ENCODE assay signal across 17 cellular contexts in the genomic region with DNA sequence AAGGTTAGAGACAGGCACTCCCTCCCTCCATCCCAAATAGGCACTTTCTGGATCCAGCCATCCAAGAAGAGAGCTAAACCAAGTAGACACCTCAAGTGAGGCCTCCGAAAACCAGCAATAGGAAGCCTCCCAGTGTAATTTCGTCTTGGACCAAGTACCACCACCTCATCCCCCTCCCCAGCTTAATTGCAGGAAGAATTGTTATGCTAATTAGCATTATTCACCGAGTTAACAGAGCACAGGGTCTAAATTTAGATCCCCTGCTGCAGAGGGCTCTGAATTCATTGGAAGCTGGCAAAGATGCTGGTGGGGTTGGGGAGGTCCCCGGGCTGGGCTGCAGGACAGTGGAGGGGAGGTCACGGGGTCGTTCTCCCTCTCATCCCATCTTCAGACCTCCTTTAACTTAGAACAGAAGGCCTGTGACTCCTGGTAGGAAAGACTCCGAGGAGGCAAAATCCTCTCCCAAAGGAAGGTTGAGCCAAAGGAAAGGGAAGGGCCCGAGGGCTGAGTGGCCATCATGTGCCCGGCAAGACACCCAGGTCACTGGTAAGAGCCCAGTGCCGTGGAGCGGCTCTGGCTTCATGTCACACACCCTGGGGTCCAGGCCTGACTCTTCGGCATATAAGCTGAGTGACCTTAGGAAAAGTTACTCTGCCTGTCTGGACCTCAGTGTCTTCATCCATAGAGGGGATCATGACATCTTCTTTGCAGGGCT.
"Had no signal": no experiment of that assay in that cellular context is flagged by ENCODE, and none has a peak within 500 bp of the region (broad histone marks: within the 10 kb centered on the region; RNA-seq: fewer than 3 reads in every experiment).

No MANE protein-coding gene starts in this region.

- H3K4me3 ChIP-seq: hepatocyte, psoas muscle, right lobe of liver, suprapubic skin, thyroid gland, uterus had no signal

- H3K4me1 ChIP-seq: psoas muscle, right lobe of liver, suprapubic skin, thyroid gland, uterus had no signal

- H3K27me3 ChIP-seq: right lobe of liver, thyroid gland, uterus had no signal

- H3K9me3 ChIP-seq: neutrophil, psoas muscle, right lobe of liver, suprapubic skin, thyroid gland, uterus had no signal

- H3K36me3 ChIP-seq: neutrophil, right lobe of liver, suprapubic skin, thyroid gland, uterus had no signal

- DNase-seq: dermis blood vessel endothelial cell; erythroblast; foreskin melanocyte; kidney glomerular epithelial cell; mesendoderm; naive B cell; psoas muscle; retina; right lobe of liver; stimulated activated CD4-positive, alpha-beta T cell treated with anti-CD3 and anti-CD28 coated beads, Interleukin-4, amount 100 ng/mL, for 1 hour; stimulated activated CD8-positive, alpha-beta memory T cell treated with anti-CD3 and anti-CD28 coated beads, Interleukin-4, amount 100 ng/mL, for 48 hours; stimulated activated naive CD8-positive, alpha-beta T cell treated with anti-CD3 and anti-CD28 coated beads, Interleukin-15, Interleukin-2, amounts not matched to agents 100 U/mL and 50 U/mL, for 24 hours; thyroid gland; uterus had no signal

- H3K27ac ChIP-seq: hepatocyte, neutrophil, psoas muscle, right lobe of liver, suprapubic skin, thyroid gland, uterus had no signal
